In the genomic region with DNA sequence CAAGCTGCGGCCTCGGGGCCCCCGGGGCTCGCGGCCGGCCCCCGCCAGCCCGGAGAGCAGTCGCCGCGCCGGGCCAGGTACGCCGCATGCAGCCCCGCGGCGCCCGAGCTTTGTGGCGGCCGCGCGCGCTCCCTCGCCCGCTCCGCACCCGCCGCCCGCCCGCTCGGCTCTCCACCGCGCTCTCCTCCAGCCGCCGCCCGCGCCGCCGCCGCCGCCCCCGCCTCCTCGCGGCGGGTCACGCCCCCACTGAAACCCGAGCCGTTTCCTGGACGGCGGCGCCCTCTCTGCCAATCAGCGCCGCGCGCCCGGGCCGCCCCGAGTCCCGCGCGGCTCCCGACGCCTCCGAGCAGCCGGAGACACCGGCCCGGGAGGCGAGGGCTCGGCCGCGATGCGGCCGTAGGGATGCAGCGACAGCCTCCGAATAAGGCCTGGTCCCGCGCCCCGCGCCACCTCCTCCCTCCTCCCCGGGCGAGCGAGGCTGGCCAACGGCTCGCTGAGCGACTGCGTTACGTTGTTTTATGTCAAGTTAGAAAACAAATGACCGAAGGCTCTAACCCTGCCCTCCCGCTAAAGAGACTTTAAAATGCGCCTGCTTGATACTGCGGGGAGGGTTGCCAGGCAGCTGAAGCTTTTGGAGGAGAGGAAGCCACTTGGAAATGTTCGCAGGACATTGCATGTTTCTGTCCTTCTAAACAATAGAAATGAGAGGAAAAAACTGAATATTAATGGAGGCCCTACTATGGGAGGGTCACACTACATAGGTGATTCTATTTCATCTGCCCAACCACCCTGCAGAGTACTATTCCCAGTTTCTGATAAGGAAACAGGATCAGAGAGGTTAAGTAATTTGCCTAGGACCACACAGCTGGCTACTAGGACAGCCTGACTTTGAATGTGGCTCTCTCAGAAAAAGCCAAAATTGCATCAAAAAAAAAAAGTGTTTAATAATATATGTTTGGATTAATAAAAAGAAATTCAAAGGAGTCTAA, we compare ENCODE assay signal across 8 cellular contexts. TPM values are rescaled to one million over a fixed set of nuclear protein-coding genes. Genes with fewer than 3 reads are reported as not detected.
DNase-seq lines count a peak whose midpoint lies in the region.

A gene (minus strand): TSS at position 184 of the 989 bp plus-strand sequence. CDS start 4,627 bp downstream, outside the sequence.

- peak within 1 kb of the TSS; percentile 57 for H2BK120ac ChIP-seq in neuronal stem cell (ENCODE audit: low read depth, low read length)

- H3K4me2 ChIP-seq in neuronal stem cell (ENCODE audit: insufficient read depth, low read length, poor library complexity, severe bottlenecking), result peak within 1 kb of the TSS; percentile 92

- H3K36me3 ChIP-seq in neuronal stem cell (replicated peaks in 1 of 2; ENCODE audit: control insufficient read depth in 2 of 2, insufficient read depth in 2 of 2, low read length in 2 of 2), result no peaks in the 10 kb centered on the region

- H3K27me3 Mint-ChIP-seq in activated naive CD8-positive, alpha-beta T cell treated with anti-CD3 and anti-CD28 coated beads for 36 hours, result peaks cover 72% of the 10 kb centered on the region

- no peaks in the 10 kb centered on the region for H3K9me3 ChIP-seq in neuronal stem cell (replicated peaks in 1 of 2; ENCODE audit: control insufficient read depth in 2 of 2, insufficient read depth in 1 of 2, low read depth in 1 of 2, low read length in 2 of 2)

- H3K9me3 Mint-ChIP-seq in activated naive CD8-positive, alpha-beta T cell treated with anti-CD3 and anti-CD28 coated beads for 36 hours, result no peaks in the 10 kb centered on the region

- peak within 1 kb of the TSS; percentile 49 for H3K27ac ChIP-seq in neuronal stem cell (replicated peaks; ENCODE audit: low read length)

- peak within 1 kb of the TSS; percentile 68 to 88 for H3K4me3 ChIP-seq in neuronal stem cell (ENCODE audit: low read length in 2 of 2)

- H3K9ac ChIP-seq in neuronal stem cell (ENCODE audit: low read depth, low read length, poor library complexity), result peak within 1 kb of the TSS; percentile 75

- H2BK12ac ChIP-seq in neuronal stem cell (ENCODE audit: low read length), result no peak within 1 kb of the TSS

- peak within 1 kb of the TSS; percentile 94 for H3K18ac ChIP-seq in neuronal stem cell (ENCODE audit: low read length)

- peaks cover 0 to 27% (median 20%) of the 10 kb centered on the region in 3 experiments for H3K27me3 ChIP-seq in neuronal stem cell (ENCODE audit: control insufficient read depth in 3 of 3, insufficient read depth in 3 of 3, low read depth in 1 of 3, low read length in 3 of 3)

- DNase-seq in NCI-H1417 (lab: John Stamatoyannopoulos, UW) (peak; percentile 52 to 77 (median 53)), NCI-H1417 treated with DMSO at 0.1 percent for 48 hours (lab: John Stamatoyannopoulos, UW) (no peak), H4 (ENCODE audit: low spot score) (peak; percentile 46), NCI-H1105 treated with DMSO at 0.1 percent for 48 hours (lab: John Stamatoyannopoulos, UW) (peak; percentile 63), head of caudate nucleus (peak; percentile 44 to 93 (median 82)), neuronal stem cell (ENCODE audit: low spot score) (peak; percentile 94), NCI-H774 (lab: John Stamatoyannopoulos, UW) (no peak)
- DNase-seq in activated naive CD8-positive, alpha-beta T cell treated with anti-CD3 and anti-CD28 coated beads for 36 hours, result peak; percentile 37

- H2BK15ac ChIP-seq in neuronal stem cell (ENCODE audit: low read length), result peak within 1 kb of the TSS; percentile 84

- peak within 1 kb of the TSS; percentile 96 for H3K23ac ChIP-seq in neuronal stem cell (ENCODE audit: low read depth, low read length, poor library complexity)

- H3K36me3 Mint-ChIP-seq in activated naive CD8-positive, alpha-beta T cell treated with anti-CD3 and anti-CD28 coated beads for 36 hours, result no peaks in the 10 kb centered on the region

- peaks cover 22 to 33% of the 10 kb centered on the region in 2 donors for H3K4me1 ChIP-seq in neuronal stem cell (ENCODE audit: control insufficient read depth in 2 of 2, insufficient read depth in 1 of 2, low read depth in 1 of 2, low read length in 2 of 2)

- no peaks in the 10 kb centered on the region for H3K79me1 ChIP-seq in neuronal stem cell (ENCODE audit: low read depth, low read length)

- H3K27ac Mint-ChIP-seq in activated naive CD8-positive, alpha-beta T cell treated with anti-CD3 and anti-CD28 coated beads for 36 hours, result no peak within 1 kb of the TSS

- no peak within 1 kb of the TSS for H3K14ac ChIP-seq in neuronal stem cell (ENCODE audit: low read length)

- no peak within 1 kb of the TSS for H4K91ac ChIP-seq in neuronal stem cell (ENCODE audit: low read depth, low read length, poor library complexity)

- H2BK5ac ChIP-seq in neuronal stem cell (ENCODE audit: low read length), result peak within 1 kb of the TSS; percentile 85

- H2AFZ ChIP-seq in neuronal stem cell (ENCODE audit: low read length), result peak within 1 kb of the TSS; percentile 97

- peaks cover 4% of the 10 kb centered on the region for H3K4me1 Mint-ChIP-seq in activated naive CD8-positive, alpha-beta T cell treated with anti-CD3 and anti-CD28 coated beads for 36 hours

- peak within 1 kb of the TSS; percentile 39 for H3K4ac ChIP-seq in neuronal stem cell (ENCODE audit: low read length)

- no peak within 1 kb of the TSS for H3K4me3 Mint-ChIP-seq in activated naive CD8-positive, alpha-beta T cell treated with anti-CD3 and anti-CD28 coated beads for 36 hours

- intact Hi-C loops in head of caudate nucleus (cut with DNase I), result loop anchor here (5.0 to 10.0 kb wide), 3 partner anchors 66 to 651 kb away; no protein-coding TSS in a partner anchor

- no CpG with 5 or more reads among the region's 92 CpGs for WGBS in neuronal stem cell (ENCODE audit: extremely low coverage in 2 of 2, insufficient read length in 2 of 2, insufficient replicate concordance in 1 of 2), 2 donors

- H4K8ac ChIP-seq in neuronal stem cell (ENCODE audit: low read depth, low read length), result no peak within 1 kb of the TSS

- H2AK5ac ChIP-seq in neuronal stem cell (ENCODE audit: low read depth, low read length), result peak within 1 kb of the TSS; percentile 18

RNA-seq across cellular contexts. Expression of the gene that starts here (rescaled TPM):
- total RNA-seq in H4 (2014; rRNA removed; shearing (Covaris generic)), result 3.7 and 5.0 TPM in 2 replicates
- not detected for total RNA-seq in activated naive CD8-positive, alpha-beta T cell treated with anti-CD3 and anti-CD28 coated beads for 36 hours
- polyA plus RNA-seq in neuronal stem cell (2013, experiment 1 of 2), result 3.1 TPM
- 3.4 TPM for polyA plus RNA-seq in neuronal stem cell (2013, experiment 2 of 2)

Comparison
In these comparisons a context has a peak if more than half of its experiments do, and no peak if none do; other contexts are left out.
1. DNase-seq: peak in NCI-H1417 (3 of 3), H4 (single experiment), NCI-H1105 treated with DMSO at 0.1 percent for 48 hours (single experiment), head of caudate nucleus (42 of 42) and neuronal stem cell (single experiment); none in NCI-H1417 treated with DMSO at 0.1 percent for 48 hours (single experiment) and NCI-H774 (single experiment).
2. Peak in DNase-seq in activated naive CD8-positive, alpha-beta T cell treated with anti-CD3 and anti-CD28 coated beads for 36 hours; RNA of the gene not detected or under 1 TPM.